In the genomic region with DNA sequence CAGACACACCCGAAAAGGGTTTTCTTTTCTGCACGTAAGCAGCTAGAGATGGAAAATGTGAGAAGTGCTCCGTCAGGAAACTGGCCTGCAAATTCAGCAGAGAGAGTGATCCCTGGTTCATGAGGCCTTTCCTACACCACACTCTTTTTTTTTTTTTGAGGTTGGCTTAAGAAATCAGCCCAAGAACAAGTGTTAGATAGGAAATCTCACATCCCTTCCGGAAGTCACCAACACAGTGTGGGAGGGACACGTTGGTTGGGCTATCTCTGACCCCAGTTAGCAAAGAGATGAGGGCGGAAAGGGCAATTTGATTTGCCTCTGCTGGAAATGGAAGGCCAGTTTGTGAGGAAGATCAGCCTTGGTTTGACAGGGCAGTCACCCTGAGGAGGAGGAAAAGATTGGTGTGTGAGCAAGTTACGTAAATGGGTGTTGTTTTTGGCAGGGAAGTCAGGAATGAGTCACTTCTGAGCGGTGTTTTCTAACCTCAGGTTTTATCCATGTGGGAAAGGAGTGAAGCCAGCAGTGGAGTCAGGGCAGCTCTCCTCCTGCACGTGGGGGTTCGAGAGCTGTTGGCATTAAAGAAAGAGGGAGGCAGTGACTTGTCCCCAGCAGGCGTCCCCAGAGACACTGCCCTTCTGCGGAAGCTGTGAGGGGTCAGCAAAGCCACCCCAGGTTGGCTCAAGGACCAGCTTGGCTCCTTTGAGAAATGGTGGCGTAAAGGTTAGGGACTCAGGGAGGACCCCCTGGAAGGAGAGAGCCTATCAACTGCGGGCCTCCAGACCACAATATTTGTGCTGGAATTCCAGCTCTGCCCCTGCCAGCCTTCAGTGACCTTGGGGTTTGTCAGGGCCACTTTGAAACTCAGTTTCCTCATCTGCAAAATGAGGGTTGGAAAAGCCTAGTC, we compare ENCODE assay signal across 9 cellular contexts.
A peak's percentile ranks its signal among the peaks of the same experiment; 100 is the strongest.
DNase-seq lines count a peak whose midpoint lies in the region; ATAC-seq, FAIRE-seq and TF ChIP-seq lines count a peak whose summit lies in the region.
"Had no signal": no experiment of that assay in that cellular context is flagged by ENCODE, and none has a peak within 500 bp of the region (broad histone marks: within the 10 kb centered on the region; RNA-seq: fewer than 3 reads in every experiment).

No MANE protein-coding gene starts in this region.

- H3K4me3 Mint-ChIP-seq in naive thymus-derived CD4-positive, alpha-beta T cell: peak overlapping the region in 6 of 10 donors; percentile 26 to 75 (median 66)

- DNase-seq in NCI-H2196 (lab: John Stamatoyannopoulos, UW; ENCODE audit: unreplicated experiment): peak; percentile 20
- no peak for DNase-seq in NCI-H2196 treated with DMSO at 0.1 percent for 48 hours (lab: John Stamatoyannopoulos, UW; ENCODE audit: unreplicated experiment)
- peak; percentile 75 for DNase-seq in SW480 (ENCODE audit: low spot score)
- DNase-seq in endothelial cell of umbilical vein (ENCODE audit: low read depth, low spot score): peak; percentile 99
- DNase-seq in naive thymus-derived CD4-positive, alpha-beta T cell: no peak
- no peak for DNase-seq in COLO668 (lab: John Stamatoyannopoulos, UW; ENCODE audit: unreplicated experiment)
- DNase-seq in NCI-H526 (lab: John Stamatoyannopoulos, UW): no peak

- dilution Hi-C loops in endothelial cell of umbilical vein (cut with MboI; ENCODE audit: extremely low pct_ligation_motif_present, low sequenced_read_pairs): no loop called here

- no peaks in the 10 kb centered on the region for H3K79me2 ChIP-seq in endothelial cell of umbilical vein (ENCODE audit: control insufficient read depth, insufficient read depth, low read length)

- no peak for TF ChIP-seq CTCF in endothelial cell of umbilical vein (IDR thresholded peaks at IDR 0.05; ENCODE audit: extremely low read depth in 1 of 2, insufficient read depth in 1 of 2, low read depth in 1 of 2, low read length in 2 of 2)

- H3K9ac ChIP-seq in endothelial cell of umbilical vein (replicated peaks; ENCODE audit: extremely low read depth, insufficient read depth, low read length): peak overlapping the region; percentile 85
- H3K9ac ChIP-seq: BLaER1 had no signal

- H3K27ac Mint-ChIP-seq in naive thymus-derived CD4-positive, alpha-beta T cell: peak overlapping the region in 5 of 9 donors; percentile 22 to 94 (median 67)

- BruUV-seq in endothelial cell of umbilical vein (replicated peaks; lab: Mats Ljungman, UMichigan): TSS peak; percentile 96

- peaks cover 44 to 70% (median 51%) of the 10 kb centered on the region in 7 donors for H3K4me1 Mint-ChIP-seq in naive thymus-derived CD4-positive, alpha-beta T cell

- intact Hi-C loops in endothelial cell of umbilical vein (cut with micrococcal nuclease): loop anchor here (1.0 kb wide), 7 partner anchors 19 to 285 kb away; no protein-coding TSS in a partner anchor
- intact Hi-C loops in naive thymus-derived CD4-positive, alpha-beta T cell (cut with micrococcal nuclease): loop anchor here in 1 of 2 donors (2.0 kb wide), 2 partner anchors 35 to 89 kb away; no protein-coding TSS in a partner anchor

- H3K27me3 Mint-ChIP-seq in naive thymus-derived CD4-positive, alpha-beta T cell: no peaks in the 10 kb centered on the region

- H3K27me3 ChIP-seq in endothelial cell of umbilical vein (ENCODE audit: control insufficient read depth in 2 of 2, insufficient read depth in 2 of 2, low read length in 2 of 2): no peaks in the 10 kb centered on the region
- H3K27me3 ChIP-seq in naive thymus-derived CD4-positive, alpha-beta T cell (ENCODE audit: control insufficient read depth in 2 of 2, insufficient read depth in 2 of 2, low read length in 2 of 2): no peaks in the 10 kb centered on the region
- H3K27me3 ChIP-seq: BLaER1 had no signal

- peak; percentile 92 for FAIRE-seq in endothelial cell of umbilical vein (lab: Jason Lieb, UNC)

- H3K9me1 ChIP-seq in endothelial cell of umbilical vein (replicated peaks; ENCODE audit: control insufficient read depth, extremely low read depth, insufficient read depth, low read length): no peaks in the 10 kb centered on the region

- no peaks in the 10 kb centered on the region for H3K36me3 ChIP-seq in endothelial cell of umbilical vein (ENCODE audit: control insufficient read depth in 2 of 2, extremely low read depth in 1 of 2, insufficient read depth in 2 of 2, low read length in 2 of 2)
- peaks cover 0 to 25% (median 0%) of the 10 kb centered on the region in 3 experiments for H3K36me3 ChIP-seq in naive thymus-derived CD4-positive, alpha-beta T cell (ENCODE audit: control insufficient read depth in 2 of 3, insufficient read depth in 3 of 3, low read length in 3 of 3)

- peaks cover 15 to 66% (median 54%) of the 10 kb centered on the region in 5 donors for H3K36me3 Mint-ChIP-seq in naive thymus-derived CD4-positive, alpha-beta T cell

- peak; percentile 39 for ATAC-seq in naive thymus-derived CD4-positive, alpha-beta T cell
- ATAC-seq in HG03196 (IDR thresholded peaks at IDR 0.05; ENCODE audit: unreplicated experiment): no peak

- H3K9me3 Mint-ChIP-seq in naive thymus-derived CD4-positive, alpha-beta T cell: peaks cover 0 to 12% (median 4%) of the 10 kb centered on the region in 11 donors

- H3K4me2 ChIP-seq in endothelial cell of umbilical vein (ENCODE audit: insufficient read depth, low read length): peak overlapping the region; percentile 73
- H3K4me2 ChIP-seq: BLaER1 had no signal

- peak overlapping the region; percentile 72 for H2AFZ ChIP-seq in endothelial cell of umbilical vein (ENCODE audit: low read depth, low read length)

- H4K20me1 ChIP-seq in endothelial cell of umbilical vein (replicated peaks; ENCODE audit: control insufficient read depth, extremely low read depth, insufficient read depth, low read length): no peaks in the 10 kb centered on the region
- H4K20me1 ChIP-seq: BLaER1 had no signal

- POLR2A ChIA-PET in endothelial cell of umbilical vein (lab: Charles Lee): no interaction called here
- POLR2A ChIA-PET in naive thymus-derived CD4-positive, alpha-beta T cell (lab: Charles Lee): no interaction called here

- CTCF ChIA-PET in endothelial cell of umbilical vein (lab: Charles Lee): interaction anchor here (0.8 to 1.5 kb wide), 3 partner anchors 10 to 235 kb away, joined by 3 to 11 read pairs (median 4); no protein-coding TSS in a partner anchor
- CTCF ChIA-PET in naive thymus-derived CD4-positive, alpha-beta T cell (lab: Charles Lee): interaction anchor here (0.5 kb wide), 1 partner anchor 9 kb away, joined by 5 read pairs; no protein-coding TSS in a partner anchor

- peak overlapping the region; percentile 99 for H3K27ac ChIP-seq in endothelial cell of umbilical vein (ENCODE audit: insufficient read depth, low read depth, low read length)
- no peak overlapping the region for H3K27ac ChIP-seq in naive thymus-derived CD4-positive, alpha-beta T cell (ENCODE audit: low read depth, low read length)
- H3K27ac ChIP-seq: BLaER1 had no signal

- TF ChIP-seq POLR2A in endothelial cell of umbilical vein (IDR thresholded peaks at IDR 0.05; ENCODE audit: low read depth, low read length): peak; percentile 41

- peak overlapping the region in 1 of 3 experiments; percentile 10 for H3K4me3 ChIP-seq in endothelial cell of umbilical vein (replicated peaks in 1 of 3; ENCODE audit: insufficient read depth in 1 of 3, low read depth in 1 of 3, low read length in 3 of 3)
- H3K4me3 ChIP-seq in naive thymus-derived CD4-positive, alpha-beta T cell (ENCODE audit: low read length): no peak overlapping the region
- H3K4me3 ChIP-seq: BLaER1 had no signal

- H3K4me1 ChIP-seq in endothelial cell of umbilical vein (ENCODE audit: control insufficient read depth, extremely low read depth, insufficient read depth, low read length): peaks cover 28% of the 10 kb centered on the region
- peaks cover 37 to 43% of the 10 kb centered on the region in 2 donors for H3K4me1 ChIP-seq in naive thymus-derived CD4-positive, alpha-beta T cell (ENCODE audit: control insufficient read depth in 2 of 2, insufficient read depth in 2 of 2, low read length in 2 of 2)

- no peaks in the 10 kb centered on the region for H3K9me3 ChIP-seq in endothelial cell of umbilical vein (replicated peaks; ENCODE audit: control insufficient read depth, insufficient read depth, low read length)
- peaks cover 0 to 10% (median 0%) of the 10 kb centered on the region in 3 experiments for H3K9me3 ChIP-seq in naive thymus-derived CD4-positive, alpha-beta T cell (ENCODE audit: control insufficient read depth in 2 of 3, low read length in 3 of 3)

TF ChIP-seq in endothelial cell of umbilical vein, 7 proteins besides CTCF, POLR2A, EP300 and RAD21:
- TF ChIP-seq FOS (IDR thresholded peaks at IDR 0.05; ENCODE audit: borderline replicate concordance, insufficient read depth, low read length) (peak; percentile 86), MYC (IDR thresholded peaks at IDR 0.05; ENCODE audit: low read depth, low read length) (no peak), POLR2AphosphoS5 (IDR thresholded peaks at IDR 0.05; ENCODE audit: insufficient read depth, low read depth, low read length) (peak; percentile 45), EZH2 (IDR thresholded peaks at IDR 0.05; ENCODE audit: borderline replicate concordance, low read depth, low read length, severe bottlenecking) (no peak), GATA2 (IDR thresholded peaks at IDR 0.05; ENCODE audit: insufficient read depth, insufficient read length, low read depth, low read length) (peak; percentile 76), JUN (IDR thresholded peaks at IDR 0.05; ENCODE audit: borderline replicate concordance, insufficient read depth, insufficient read length, low read depth) (peak; percentile 97)
- TF ChIP-seq, protein P1, sequence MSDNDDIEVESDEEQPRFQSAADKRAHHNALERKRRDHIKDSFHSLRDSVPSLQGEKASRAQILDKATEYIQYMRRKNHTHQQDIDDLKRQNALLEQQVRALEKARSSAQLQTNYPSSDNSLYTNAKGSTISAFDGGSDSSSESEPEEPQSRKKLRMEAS (IDR thresholded peaks at IDR 0.05; ENCODE audit: insufficient read depth, insufficient read length): peak; percentile 84

Comparison
In these comparisons a context has a peak if more than half of its experiments do, and no peak if none do; other contexts are left out.
1. DNase-seq: peak in NCI-H2196 (single experiment), SW480 (single experiment) and endothelial cell of umbilical vein (single experiment); none in NCI-H2196 treated with DMSO at 0.1 percent for 48 hours (single experiment), naive thymus-derived CD4-positive, alpha-beta T cell (0 of 9), COLO668 (single experiment) and NCI-H526 (0 of 2).